ENCODE assay signal across 18 cellular contexts in genomic region chr2:234324151-234324550, GRCh38.
DNase-seq lines count a peak whose midpoint lies in the region; TF ChIP-seq lines count a peak whose summit lies in the region.
"Had no signal": no experiment of that assay in that cellular context is flagged by ENCODE, and none has a peak within 500 bp of the region (broad histone marks: within the 10 kb centered on the region; RNA-seq: fewer than 3 reads in every experiment).

No MANE protein-coding gene starts in this region.

- H3K27ac Mint-ChIP-seq in CD4-positive, alpha-beta memory T cell, result peak overlapping the region in 6 of 7 donors; percentile 83 to 98 (median 94)
- H3K27ac Mint-ChIP-seq: endodermal cell had no signal

- TF ChIP-seq POLR2A in stomach (IDR thresholded peaks at IDR 0.05), result no peak
- no peak for TF ChIP-seq POLR2A in testis (IDR thresholded peaks at IDR 0.05)

- TF ChIP-seq CTCF in stomach (IDR thresholded peaks at IDR 0.05) (no peak), testis (IDR thresholded peaks at IDR 0.05) (no peak)

- peaks cover 26 to 36% (median 32%) of the 10 kb centered on the region in 4 donors for H3K4me1 Mint-ChIP-seq in CD4-positive, alpha-beta memory T cell
- H3K4me1 Mint-ChIP-seq: endodermal cell had no signal

- H3K27me3 ChIP-seq in CD4-positive, alpha-beta memory T cell (ENCODE audit: insufficient read depth, low read length), result no peaks in the 10 kb centered on the region
- H3K27me3 ChIP-seq in stomach (peaks cover 0 to 4% (median 0%) of the 10 kb centered on the region in 3 donors), testis (no peaks in the 10 kb centered on the region)
- H3K27me3 ChIP-seq: foreskin keratinocyte, right atrium auricular region, tibial artery had no signal

- no peaks in the 10 kb centered on the region for H3K9me3 Mint-ChIP-seq in CD4-positive, alpha-beta memory T cell
- H3K9me3 Mint-ChIP-seq: CD8-positive, alpha-beta memory T cell; endodermal cell had no signal

- CTCF ChIA-PET in CD4-positive, alpha-beta memory T cell (lab: Charles Lee; ENCODE audit: partially characterized antibody), result interaction anchor here (1.4 kb wide), 1 partner anchor 34 kb away, joined by 4 read pairs; no protein-coding TSS in a partner anchor

- H3K27me3 Mint-ChIP-seq in CD4-positive, alpha-beta memory T cell, result no peaks in the 10 kb centered on the region
- H3K27me3 Mint-ChIP-seq: activated naive CD8-positive, alpha-beta T cell had no signal

- H3K4me1 ChIP-seq in CD4-positive, alpha-beta memory T cell (ENCODE audit: insufficient read depth, low read length), result peaks cover 26% of the 10 kb centered on the region
- H3K4me1 ChIP-seq in stomach (no peaks in the 10 kb centered on the region), testis (no peaks in the 10 kb centered on the region)
- H3K4me1 ChIP-seq: foreskin keratinocyte, right atrium auricular region, tibial artery had no signal

- no peak overlapping the region for H3K27ac ChIP-seq in CD4-positive, alpha-beta memory T cell (ENCODE audit: low read depth, low read length)
- H3K27ac ChIP-seq in stomach (no peak overlapping the region), testis (no peak overlapping the region)
- H3K27ac ChIP-seq: foreskin keratinocyte, HL-60, right atrium auricular region, tibial artery had no signal

- intact Hi-C loops in CD4-positive, alpha-beta memory T cell (cut with micrococcal nuclease), result loop anchor here (5.0 kb wide), 1 partner anchor 43 kb away; no protein-coding TSS in a partner anchor
- intact Hi-C loops in stomach (cut with DNase I; ENCODE audit: low total_unique reads) (no loop called here), testis (cut with DNase I; ENCODE audit: low total_unique reads) (no loop called here)

- POLR2A ChIA-PET in CD4-positive, alpha-beta memory T cell (lab: Charles Lee; ENCODE audit: partially characterized antibody), result interaction anchor here (0.8 to 1.2 kb wide), 3 partner anchors 15 to 102 kb away, joined by 3 to 5 read pairs (median 4); no protein-coding TSS in a partner anchor

- DNase-seq in Ammon's horn (ENCODE audit: low spot score) (peak; percentile 81), anterior cingulate cortex (lab: John Stamatoyannopoulos, UW) (peak in 44 of 58 donors; percentile 8 to 83 (median 40)), middle frontal gyrus (ENCODE audit: extremely low spot score, low spot score) (peak; percentile 16), stomach (no peak), testis (no peak), GM03348 (ENCODE audit: low spot score) (no peak)
- no peak for DNase-seq in CD4-positive, alpha-beta memory T cell
- DNase-seq: CD8-positive, alpha-beta memory T cell; endodermal cell; foreskin keratinocyte; KBM-7; NCI-H1417; stimulated activated CD4-positive, alpha-beta T cell treated with anti-CD3 and anti-CD28 coated beads, Interleukin-1b, Interleukin-23, amount 100 ng/mL, for 48 hours; tibial artery had no signal

- H3K36me3 ChIP-seq in CD4-positive, alpha-beta memory T cell (ENCODE audit: insufficient read depth, low read length), result no peaks in the 10 kb centered on the region
- H3K36me3 ChIP-seq in stomach, result no peaks in the 10 kb centered on the region
- H3K36me3 ChIP-seq in testis (ENCODE audit: low read depth, missing control alignments), result no peaks in the 10 kb centered on the region
- H3K36me3 ChIP-seq: right atrium auricular region, tibial artery had no signal

- peak overlapping the region in 2 of 8 donors; percentile 20 to 54 for H3K4me3 Mint-ChIP-seq in CD4-positive, alpha-beta memory T cell
- H3K4me3 Mint-ChIP-seq: CD8-positive, alpha-beta memory T cell; endodermal cell had no signal

- WGBS in stomach, 5 donors, result 79 to 95% (median 85%) methylated on average over 5 of the region's 5 CpGs
- 62 to 70% methylated on average over 5 of the region's 5 CpGs for WGBS in testis, 2 donors

- no peaks in the 10 kb centered on the region for H3K9me3 ChIP-seq in CD4-positive, alpha-beta memory T cell (ENCODE audit: control insufficient read depth in 1 of 2, low read length in 2 of 2)
- H3K9me3 ChIP-seq in stomach (no peaks in the 10 kb centered on the region), testis (no peaks in the 10 kb centered on the region)
- H3K9me3 ChIP-seq: right atrium auricular region, tibial artery had no signal

- no peak for TF ChIP-seq EP300 in stomach (IDR thresholded peaks at IDR 0.05)

- no peak overlapping the region for H3K4me3 ChIP-seq in CD4-positive, alpha-beta memory T cell (ENCODE audit: low read length in 2 of 2)
- no peak overlapping the region for H3K4me3 ChIP-seq in stomach
- no peak overlapping the region for H3K4me3 ChIP-seq in testis
- H3K4me3 ChIP-seq: lung, right atrium auricular region, tibial artery had no signal

- H3K36me3 Mint-ChIP-seq in CD4-positive, alpha-beta memory T cell, result no peaks in the 10 kb centered on the region
- H3K36me3 Mint-ChIP-seq: activated naive CD8-positive, alpha-beta T cell had no signal

Comparison
In these comparisons a context has a peak if more than half of its experiments do, and no peak if none do; other contexts are left out.
1. DNase-seq: peak in Ammon's horn (single experiment), anterior cingulate cortex (44 of 58) and middle frontal gyrus (single experiment); none in CD4-positive, alpha-beta memory T cell (0 of 5), stomach (single experiment), testis (single experiment) and GM03348 (single experiment).